Comparison of ENCODE assay signal across 37 cellular contexts in genomic region chr1:162083273-162083672, GRCh38. TPM values are rescaled to one million over a fixed set of nuclear protein-coding genes. Genes with fewer than 3 reads are reported as not detected.
"Had no signal": no experiment of that assay in that cellular context is flagged by ENCODE, and none has a peak within 500 bp of the region (broad histone marks: within the 10 kb centered on the region; RNA-seq: fewer than 3 reads in every experiment).

No MANE protein-coding gene starts in this region.

- H3K36me3 ChIP-seq: MG63 had no signal

- H3K4me3 ChIP-seq: MG63 had no signal

- H3K27me3 ChIP-seq: MG63 had no signal

- H3K9me3 ChIP-seq: MG63 had no signal

- DNase-seq: Karpas-422, Kasumi-1, MG63, MM.1S, MV-4-11, NCI-H1048, NCI-H1092, NCI-H1092 treated with DMSO at 0.1 percent for 48 hours, NCI-H1105, NCI-H1105 treated with DMSO at 0.1 percent for 48 hours, NCI-H1417, NCI-H1417 treated with DMSO at 0.1 percent for 48 hours, NCI-H1436, NCI-H1436 treated with DMSO at 0.1 percent for 48 hours, NCI-H146, NCI-H1694, NCI-H1694 treated with DMSO at 0.1 percent for 48 hours, NCI-H187, NCI-H187 treated with DMSO at 0.1 percent for 48 hours, NCI-H1930, NCI-H2029, NCI-H2029 treated with DMSO at 0.1 percent for 48 hours, NCI-H2081, NCI-H2081 treated with DMSO at 0.1 percent for 48 hours, NCI-H2107, NCI-H2171, NCI-H2171 treated with DMSO at 0.1 percent for 48 hours, NCI-H2227 treated with DMSO at 0.1 percent for 48 hours, NCI-H226, NCI-H345, NCI-H446, NCI-H446 treated with DMSO at 0.1 percent for 48 hours, NCI-H510A, NCI-H510A treated with DMSO at 0.1 percent for 48 hours, NCI-H524 had no signal

RNA-seq across cellular contexts. Expression of gene OLFML2B, which starts 59.6 kb away (rescaled TPM):
- total RNA-seq: MCF 10A, NCI-H460 had no signal
